Comparison of ENCODE assay signal across 23 cellular contexts in genomic region chr22:49306632-49306975, GRCh38.
A peak's percentile ranks its signal among the peaks of the same experiment; 100 is the strongest.
DNase-seq lines count a peak whose midpoint lies in the region; ATAC-seq, FAIRE-seq and TF ChIP-seq lines count a peak whose summit lies in the region.
"Had no signal": no experiment of that assay in that cellular context is flagged by ENCODE, and none has a peak within 500 bp of the region (broad histone marks: within the 10 kb centered on the region; RNA-seq: fewer than 3 reads in every experiment).

No MANE protein-coding gene starts in this region.

- no peak for ATAC-seq in left lobe of liver
- ATAC-seq: A549; activated T-cell treated with anti-CD3 and anti-CD28 coated beads, Interleukin-2, amount 50 U/mL, for 72 hours; HCT116; stimulated activated naive B cell treated with anti-CD40 and anti-IgM and Interleukin-4, amounts not matched to agents 10 μg/mL and 1 μg/mL and 100 μg/mL, for 72 hours had no signal

- no peak overlapping the region for H3K27ac ChIP-seq in tibial artery
- H3K27ac ChIP-seq: A549, cardiac muscle cell, neutrophil had no signal

- H3K4me1 ChIP-seq in tibial artery, result peaks cover 0 to 7% (median 4%) of the 10 kb centered on the region in 4 donors
- H3K4me1 ChIP-seq: A549 had no signal

- H3K27me3 ChIP-seq in tibial artery, result peaks cover 0 to 43% of the 10 kb centered on the region in 2 donors
- H3K27me3 ChIP-seq: cardiac muscle cell had no signal

- intact Hi-C loops in tibial artery (cut with DNase I; ENCODE audit: low total_unique reads), result loop anchor here (10.0 kb wide), 2 partner anchors 58 to 1052 kb away; no protein-coding TSS in a partner anchor

- DNase-seq in activated effector memory CD4-positive, alpha-beta T cell treated with anti-CD3 and anti-CD28 coated beads, Interleukin-2, amount 50 U/mL, for 16 hours, result peak; percentile 19
- no peak for DNase-seq in activated effector memory CD4-positive, alpha-beta T cell treated with Interleukin-2 at 50 U/mL for 16 hours
- peak; percentile 21 for DNase-seq in activated CD8-positive, alpha-beta memory T cell treated with anti-CD3 and anti-CD28 coated beads for 24 hours
- DNase-seq in left lobe of liver (ENCODE audit: low spot score), result peak; percentile 26
- DNase-seq in tibial artery, result peak; percentile 5 to 53
- no peak for DNase-seq in NCI-H526 treated with DMSO at 0.1 percent for 48 hours (lab: John Stamatoyannopoulos, UW)
- no peak for DNase-seq in D721Med (ENCODE audit: insufficient read length, low spot score)
- no peak for DNase-seq in KG1 (lab: John Stamatoyannopoulos, UW)
- DNase-seq: activated CD4-positive, alpha-beta memory T cell treated with anti-CD3 and anti-CD28 coated beads, Interleukin-2, amount 10 ng/mL, durations not matched to agents 7 days and 5 days; activated naive CD4-positive, alpha-beta T cell treated with anti-CD3 and anti-CD28 coated beads, Interleukin-2, amount 10 ng/mL, durations not matched to agents 7 days and 5 days; activated T-cell treated with anti-CD3 and anti-CD28 coated beads, Interleukin-2, amount 50 U/mL, for 72 hours; COR-L47; DMS79 treated with DMSO at 0.1 percent for 48 hours; Karpas-422; mammary epithelial cell; MV-4-11; NCI-H146; stimulated activated CD4-positive, alpha-beta T cell treated with anti-CD3 and anti-CD28 coated beads, Interleukin-4, amount 100 ng/mL, for 1 hour; stimulated activated naive B cell treated with anti-CD40 and anti-IgM and Interleukin-4, amounts not matched to agents 10 μg/mL and 1 μg/mL and 100 μg/mL, for 72 hours had no signal

- no peaks in the 10 kb centered on the region for H3K36me3 ChIP-seq in tibial artery
- H3K36me3 ChIP-seq: cardiac muscle cell, neutrophil had no signal

- TF ChIP-seq CTCF in tibial artery (IDR thresholded peaks at IDR 0.05) (no peak), D721Med (IDR thresholded peaks at IDR 0.05; ENCODE audit: insufficient read depth, missing control alignments) (no peak)

- no peak overlapping the region for H3K4me3 ChIP-seq in tibial artery
- H3K4me3 ChIP-seq: A549, cardiac muscle cell had no signal

- no peak for FAIRE-seq in D721Med (lab: Jason Lieb, UNC)
- FAIRE-seq: A549 had no signal

- H3K9me3 ChIP-seq in tibial artery, result no peaks in the 10 kb centered on the region
- H3K9me3 ChIP-seq: A549, neutrophil had no signal

Comparison
In these comparisons a context has a peak if more than half of its experiments do, and no peak if none do; other contexts are left out.
1. DNase-seq: peak in activated effector memory CD4-positive, alpha-beta T cell treated with anti-CD3 and anti-CD28 coated beads, Interleukin-2, amount 50 U/mL, for 16 hours (single experiment), activated CD8-positive, alpha-beta memory T cell treated with anti-CD3 and anti-CD28 coated beads for 24 hours (single experiment), left lobe of liver (single experiment) and tibial artery (2 of 2); none in activated effector memory CD4-positive, alpha-beta T cell treated with Interleukin-2 at 50 U/mL for 16 hours (single experiment), NCI-H526 treated with DMSO at 0.1 percent for 48 hours (single experiment), D721Med (single experiment) and KG1 (single experiment).